ENCODE assay signal across 1 cellular context in the genomic region with DNA sequence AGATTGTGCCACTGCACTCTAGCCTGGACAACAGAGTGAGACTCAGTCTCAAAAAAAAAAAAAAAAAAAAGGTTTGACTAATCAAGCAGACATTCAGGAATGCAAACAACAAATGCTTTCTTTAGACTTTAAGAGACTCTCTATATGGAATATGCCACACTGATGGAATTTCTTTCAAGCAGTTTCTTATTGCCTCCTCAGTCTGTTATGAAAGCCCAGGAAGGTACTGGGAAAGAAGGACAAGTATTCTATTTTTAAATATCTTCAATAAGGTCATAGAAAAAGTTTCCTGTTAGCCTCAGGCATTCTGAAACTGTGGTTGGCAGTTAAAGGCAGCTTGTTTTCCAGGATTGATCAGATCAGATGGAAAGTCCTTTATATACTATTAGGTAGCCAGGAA.
TF ChIP-seq lines count a peak whose summit lies in the region.

No MANE protein-coding gene starts in this region.

TF ChIP-seq in IMR-90, 13 proteins besides CTCF, POLR2A, EP300 and RAD21:
- TF ChIP-seq CEBPB (IDR thresholded peaks at IDR 0.05; ENCODE audit: low read depth, low read length) (no peak), MAFK (IDR thresholded peaks at IDR 0.05; ENCODE audit: low read depth, low read length) (no peak), BHLHE40 (IDR thresholded peaks at IDR 0.05; ENCODE audit: low read depth, low read length) (no peak), FOS (IDR thresholded peaks at IDR 0.05; ENCODE audit: low read depth, low read length) (no peak), RFX5 (IDR thresholded peaks at IDR 0.05; ENCODE audit: low read depth, low read length) (no peak), RCOR1 (IDR thresholded peaks at IDR 0.05; ENCODE audit: insufficient replicate concordance, low read length) (no peak), NFE2L2 (IDR thresholded peaks at IDR 0.05; ENCODE audit: low read depth, low read length) (no peak), SMC3 (IDR thresholded peaks at IDR 0.05; ENCODE audit: low read depth, low read length) (no peak)
- TF ChIP-seq, protein P1, sequence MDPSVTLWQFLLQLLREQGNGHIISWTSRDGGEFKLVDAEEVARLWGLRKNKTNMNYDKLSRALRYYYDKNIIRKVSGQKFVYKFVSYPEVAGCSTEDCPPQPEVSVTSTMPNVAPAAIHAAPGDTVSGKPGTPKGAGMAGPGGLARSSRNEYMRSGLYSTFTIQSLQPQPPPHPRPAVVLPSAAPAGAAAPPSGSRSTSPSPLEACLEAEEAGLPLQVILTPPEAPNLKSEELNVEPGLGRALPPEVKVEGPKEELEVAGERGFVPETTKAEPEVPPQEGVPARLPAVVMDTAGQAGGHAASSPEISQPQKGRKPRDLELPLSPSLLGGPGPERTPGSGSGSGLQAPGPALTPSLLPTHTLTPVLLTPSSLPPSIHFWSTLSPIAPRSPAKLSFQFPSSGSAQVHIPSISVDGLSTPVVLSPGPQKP (IDR thresholded peaks at IDR 0.05; ENCODE audit: borderline replicate concordance, low read depth, low read length), result no peak
